In the genomic region with DNA sequence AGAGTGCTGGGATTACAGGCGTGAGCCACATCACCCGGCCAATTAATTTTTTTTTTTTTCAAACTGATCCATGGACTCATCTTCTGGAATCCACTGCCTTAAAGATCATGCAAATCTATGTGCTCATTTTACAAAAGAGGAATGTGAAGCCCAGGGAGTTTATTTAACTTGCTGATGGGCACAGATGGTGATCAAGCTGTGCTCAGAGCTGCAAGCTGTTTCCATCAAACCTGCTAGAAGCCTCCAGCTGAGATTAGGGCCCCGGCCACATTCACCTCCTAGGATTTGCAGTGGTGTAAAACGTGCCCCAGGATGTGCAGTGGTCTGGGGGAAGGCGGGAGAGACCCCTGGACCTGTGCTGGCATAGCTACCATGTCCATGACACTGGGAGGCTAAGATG, we compare ENCODE assay signal across 13 cellular contexts. TPM values are rescaled to one million over a fixed set of nuclear protein-coding genes. Genes with fewer than 3 reads are reported as not detected.
DNase-seq lines count a peak whose midpoint lies in the region; ATAC-seq and TF ChIP-seq lines count a peak whose summit lies in the region.
"Had no signal": no experiment of that assay in that cellular context is flagged by ENCODE, and none has a peak within 500 bp of the region (broad histone marks: within the 10 kb centered on the region; RNA-seq: fewer than 3 reads in every experiment).

No MANE protein-coding gene starts in this region.

- no peak for ATAC-seq in GM19035 (IDR thresholded peaks at IDR 0.05; ENCODE audit: unreplicated experiment)
- ATAC-seq in HG02642 (IDR thresholded peaks at IDR 0.05; ENCODE audit: poor library complexity, unreplicated experiment): no peak
- ATAC-seq: HCT116 had no signal

- H2BK5ac ChIP-seq in neuronal stem cell (ENCODE audit: low read length): no peak overlapping the region

- H3K27me3 ChIP-seq in dorsolateral prefrontal cortex (no peaks in the 10 kb centered on the region), neuronal stem cell (ENCODE audit: control insufficient read depth in 3 of 3, insufficient read depth in 3 of 3, low read depth in 1 of 3, low read length in 3 of 3) (no peaks in the 10 kb centered on the region), vagina (no peaks in the 10 kb centered on the region)

- H4K91ac ChIP-seq in neuronal stem cell (ENCODE audit: low read depth, low read length, poor library complexity): no peak overlapping the region

- no peak overlapping the region for H2AK5ac ChIP-seq in neuronal stem cell (ENCODE audit: low read depth, low read length)

- H4K8ac ChIP-seq in neuronal stem cell (ENCODE audit: low read depth, low read length): no peak overlapping the region

- no peak overlapping the region for H2BK12ac ChIP-seq in neuronal stem cell (ENCODE audit: low read length)

- H3K23ac ChIP-seq in neuronal stem cell (ENCODE audit: low read depth, low read length, poor library complexity): peak overlapping the region; percentile 31

- H2BK15ac ChIP-seq in neuronal stem cell (ENCODE audit: low read length): no peak overlapping the region

- H3K4me3 ChIP-seq in dorsolateral prefrontal cortex (no peak overlapping the region), neuronal stem cell (ENCODE audit: low read length in 2 of 2) (no peak overlapping the region), vagina (no peak overlapping the region)

- H3K9me3 ChIP-seq in neuronal stem cell (replicated peaks in 1 of 2; ENCODE audit: control insufficient read depth in 2 of 2, insufficient read depth in 1 of 2, low read depth in 1 of 2, low read length in 2 of 2) (no peaks in the 10 kb centered on the region), vagina (no peaks in the 10 kb centered on the region)

- H3K27ac ChIP-seq in dorsolateral prefrontal cortex (peak overlapping the region in 52 of 59 donors; percentile 7 to 87 (median 66)), neuronal stem cell (replicated peaks; ENCODE audit: low read length) (no peak overlapping the region), vagina (no peak overlapping the region)

- H3K4ac ChIP-seq in neuronal stem cell (ENCODE audit: low read length): no peak overlapping the region

- intact Hi-C loops in dorsolateral prefrontal cortex (cut with DNase I) (loop anchor here in 1 of 2 donors (10.0 kb wide), 1 partner anchor 925 kb away; no protein-coding TSS in a partner anchor), vagina (cut with DNase I) (no loop called here)

- no peak overlapping the region for H3K4me2 ChIP-seq in neuronal stem cell (ENCODE audit: insufficient read depth, low read length, poor library complexity, severe bottlenecking)

- no CpG with 5 or more reads among the region's 5 CpGs for WGBS in neuronal stem cell (ENCODE audit: extremely low coverage in 2 of 2, insufficient read length in 2 of 2, insufficient replicate concordance in 1 of 2), 2 donors

- H2AFZ ChIP-seq in neuronal stem cell (ENCODE audit: low read length): no peak overlapping the region

- DNase-seq in G401 (ENCODE audit: low spot score) (peak; percentile 89), NCI-H446 treated with DMSO at 0.1 percent for 48 hours (lab: John Stamatoyannopoulos, UW) (peak; percentile 7), dorsolateral prefrontal cortex (peak in 5 of 10 donors; percentile 43 to 61 (median 49)), neuronal stem cell (ENCODE audit: low spot score) (no peak), vagina (ENCODE audit: extremely low spot score in 2 of 2) (no peak)
- DNase-seq: CD4-positive, alpha-beta T cell; MV-4-11; NCI-H1417 treated with DMSO at 0.1 percent for 48 hours; NCI-H345; SHP77 treated with DMSO at 0.1 percent for 48 hours had no signal

- TF ChIP-seq CTCF in dorsolateral prefrontal cortex (IDR thresholded peaks at IDR 0.05 in 54 of 56, conservative IDR thresholded peaks at IDR 0.05 in 2 of 56; ENCODE audit: low read depth in 1 of 56, partially characterized antibody in 56 of 56): no peak
- no peak for TF ChIP-seq CTCF in vagina (IDR thresholded peaks at IDR 0.05)

- H2BK120ac ChIP-seq in neuronal stem cell (ENCODE audit: low read depth, low read length): no peak overlapping the region

- H3K79me1 ChIP-seq in neuronal stem cell (ENCODE audit: low read depth, low read length): no peaks in the 10 kb centered on the region

- H3K14ac ChIP-seq in neuronal stem cell (ENCODE audit: low read length): no peak overlapping the region

- in situ Hi-C loops in G401 (cut with HindIII; ENCODE audit: low sequenced_read_pairs): no loop called here

- H3K36me3 ChIP-seq in neuronal stem cell (replicated peaks in 1 of 2; ENCODE audit: control insufficient read depth in 2 of 2, insufficient read depth in 2 of 2, low read length in 2 of 2) (no peaks in the 10 kb centered on the region), vagina (no peaks in the 10 kb centered on the region)

- H3K18ac ChIP-seq in neuronal stem cell (ENCODE audit: low read length): peak overlapping the region; percentile 62

- H3K9ac ChIP-seq in neuronal stem cell (ENCODE audit: low read depth, low read length, poor library complexity): no peak overlapping the region

- no peak for TF ChIP-seq POLR2A in vagina (IDR thresholded peaks at IDR 0.05)

- H3K4me1 ChIP-seq in neuronal stem cell (ENCODE audit: control insufficient read depth in 2 of 2, insufficient read depth in 1 of 2, low read depth in 1 of 2, low read length in 2 of 2): peaks cover 0 to 4% of the 10 kb centered on the region in 2 donors
- H3K4me1 ChIP-seq in vagina: no peaks in the 10 kb centered on the region

RNA-seq across cellular contexts. Expression of a gene that starts 56.1 kb away (rescaled TPM):
- 6.8 and 7.8 TPM in 2 replicates for total RNA-seq in G401 (2014; rRNA removed; shearing (Covaris generic))
- total RNA-seq in dorsolateral prefrontal cortex (10 to 100 TPM; 16.3 to 37.4 (median 25.7) TPM), vagina (72.4 TPM)
- polyA plus RNA-seq in neuronal stem cell (2013, experiment 1 of 2): 10.3 TPM
- 10.9 TPM for polyA plus RNA-seq in neuronal stem cell (2013, experiment 2 of 2)

Comparison
In these comparisons a context has a peak if more than half of its experiments do, and no peak if none do; other contexts are left out.
1. DNase-seq: peak in G401 (single experiment) and NCI-H446 treated with DMSO at 0.1 percent for 48 hours (single experiment); none in neuronal stem cell (single experiment) and vagina (0 of 2).
2. H3K27ac ChIP-seq: peak in dorsolateral prefrontal cortex (52 of 59); none in neuronal stem cell (single experiment) and vagina (single experiment).